16 cellular contexts compared by ENCODE assay signal in genomic region chr22:49775191-49776052, GRCh38. TPM values are rescaled to one million over a fixed set of nuclear protein-coding genes. Genes with fewer than 3 reads are reported as not detected.
DNase-seq lines count a peak whose midpoint lies in the region; ATAC-seq, FAIRE-seq and TF ChIP-seq lines count a peak whose summit lies in the region.
"Had no signal": no experiment of that assay in that cellular context is flagged by ENCODE, and none has a peak within 500 bp of the region (broad histone marks: within the 10 kb centered on the region; RNA-seq: fewer than 3 reads in every experiment).

No MANE protein-coding gene starts in this region.

- no peak for FAIRE-seq in kidney (lab: Jason Lieb, UNC)
- FAIRE-seq: GM18507, HTR-8/SVneo, K562 had no signal

- no peak overlapping the region for H3K4me3 ChIP-seq in kidney (ENCODE audit: low read length in 2 of 2)
- H3K4me3 ChIP-seq: HAP-1, K562 had no signal

- H3K9ac ChIP-seq in kidney (ENCODE audit: low read length in 2 of 2): no peak overlapping the region

- DNase-seq in activated T-cell treated with anti-CD3 and anti-CD28 coated beads, Interleukin-2, amount 50 U/mL, for 24 hours: no peak
- DNase-seq in activated T-cell treated with anti-CD3 and anti-CD28 coated beads, Interleukin-2, amount 50 U/mL, for 1 hour: no peak
- DNase-seq in GM13977 (ENCODE audit: low spot score) (peak; percentile 29), kidney (peak; percentile 53), HuH-7 (ENCODE audit: low spot score) (no peak)
- no peak for DNase-seq in stimulated activated naive B cell treated with anti-CD40 and anti-IgM and Interleukin-4, amounts not matched to agents 10 μg/mL and 1 μg/mL and 100 μg/mL, for 72 hours
- DNase-seq in stimulated activated naive CD8-positive, alpha-beta T cell treated with anti-CD3 and anti-CD28 coated beads, Interleukin-15, amount 100 ng/mL, for 72 hours: no peak
- DNase-seq: CD4-positive, CD25-positive, alpha-beta regulatory T cell; DMS53; GF-D8; GOT3 had no signal

- H3K36me3 ChIP-seq in kidney (ENCODE audit: control insufficient read depth in 1 of 2, insufficient read depth in 2 of 2, low read length in 2 of 2): peaks cover 16 to 38% of the 10 kb centered on the region in 2 donors

- H3K36me3 Mint-ChIP-seq in activated T-cell treated with anti-CD3 and anti-CD28 coated beads, Interleukin-2, amount 50 U/mL, for 24 hours (ENCODE audit: low read depth): peaks cover 65% of the 10 kb centered on the region
- peaks cover 42 to 45% of the 10 kb centered on the region in 2 donors for H3K36me3 Mint-ChIP-seq in stimulated activated naive B cell treated with anti-CD40 and anti-IgM and Interleukin-4, amounts not matched to agents 10 μg/mL and 1 μg/mL and 100 μg/mL, for 72 hours

- intact Hi-C loops in kidney (cut with DNase I): no loop called here

- peak overlapping the region; percentile 52 for H3K27ac Mint-ChIP-seq in activated T-cell treated with anti-CD3 and anti-CD28 coated beads, Interleukin-2, amount 50 U/mL, for 24 hours
- peak overlapping the region; percentile 51 for H3K27ac Mint-ChIP-seq in stimulated activated naive B cell treated with anti-CD40 and anti-IgM and Interleukin-4, amounts not matched to agents 10 μg/mL and 1 μg/mL and 100 μg/mL, for 72 hours
- H3K27ac Mint-ChIP-seq in stimulated activated naive CD8-positive, alpha-beta T cell treated with anti-CD3 and anti-CD28 coated beads, Interleukin-15, amount 100 ng/mL, for 72 hours: peak overlapping the region in 1 of 2 donors; percentile 68
- H3K27ac Mint-ChIP-seq: CD4-positive, CD25-positive, alpha-beta regulatory T cell had no signal

- TF ChIP-seq CTCF in GM13977 (IDR thresholded peaks at IDR 0.05; ENCODE audit: extremely low read depth, insufficient read depth, missing control alignments) (no peak), kidney (IDR thresholded peaks at IDR 0.05; ENCODE audit: borderline replicate concordance, extremely low read depth, insufficient read depth) (no peak)

- H3K27ac ChIP-seq in kidney (ENCODE audit: low read depth in 2 of 2, low read length in 2 of 2): no peak overlapping the region
- H3K27ac ChIP-seq: 22Rv1 had no signal

- no peaks in the 10 kb centered on the region for H3K27me3 Mint-ChIP-seq in activated T-cell treated with anti-CD3 and anti-CD28 coated beads, Interleukin-2, amount 50 U/mL, for 24 hours
- no peaks in the 10 kb centered on the region for H3K27me3 Mint-ChIP-seq in stimulated activated naive B cell treated with anti-CD40 and anti-IgM and Interleukin-4, amounts not matched to agents 10 μg/mL and 1 μg/mL and 100 μg/mL, for 72 hours
- H3K27me3 Mint-ChIP-seq in stimulated activated naive CD8-positive, alpha-beta T cell treated with anti-CD3 and anti-CD28 coated beads, Interleukin-15, amount 100 ng/mL, for 72 hours: no peaks in the 10 kb centered on the region
- H3K27me3 Mint-ChIP-seq: CD4-positive, CD25-positive, alpha-beta regulatory T cell had no signal

- no peak for ATAC-seq in stimulated activated naive B cell treated with anti-CD40 and anti-IgM and Interleukin-4, amounts not matched to agents 10 μg/mL and 1 μg/mL and 100 μg/mL, for 72 hours (replicated peaks)
- no peak for ATAC-seq in stimulated activated naive CD8-positive, alpha-beta T cell treated with anti-CD3 and anti-CD28 coated beads, Interleukin-15, amount 100 ng/mL, for 72 hours
- ATAC-seq: K562 had no signal

- H3K9me3 ChIP-seq in kidney (ENCODE audit: control insufficient read depth in 1 of 2, low read length in 2 of 2): no peaks in the 10 kb centered on the region
- H3K9me3 ChIP-seq: HAP-1 had no signal

- no peaks in the 10 kb centered on the region for H3K9me3 Mint-ChIP-seq in activated T-cell treated with anti-CD3 and anti-CD28 coated beads, Interleukin-2, amount 50 U/mL, for 24 hours
- H3K9me3 Mint-ChIP-seq in stimulated activated naive B cell treated with anti-CD40 and anti-IgM and Interleukin-4, amounts not matched to agents 10 μg/mL and 1 μg/mL and 100 μg/mL, for 72 hours: no peaks in the 10 kb centered on the region
- no peaks in the 10 kb centered on the region for H3K9me3 Mint-ChIP-seq in stimulated activated naive CD8-positive, alpha-beta T cell treated with anti-CD3 and anti-CD28 coated beads, Interleukin-15, amount 100 ng/mL, for 72 hours

- H3K4me1 ChIP-seq in kidney (ENCODE audit: control insufficient read depth in 1 of 2, insufficient read depth in 1 of 2, low read depth in 1 of 2, low read length in 2 of 2): no peaks in the 10 kb centered on the region

- H3K4me1 Mint-ChIP-seq in activated T-cell treated with anti-CD3 and anti-CD28 coated beads, Interleukin-2, amount 50 U/mL, for 24 hours (ENCODE audit: low read depth): peaks cover 18% of the 10 kb centered on the region
- peaks cover 0 to 6% of the 10 kb centered on the region in 2 donors for H3K4me1 Mint-ChIP-seq in stimulated activated naive B cell treated with anti-CD40 and anti-IgM and Interleukin-4, amounts not matched to agents 10 μg/mL and 1 μg/mL and 100 μg/mL, for 72 hours
- peaks cover 33% of the 10 kb centered on the region for H3K4me1 Mint-ChIP-seq in stimulated activated naive CD8-positive, alpha-beta T cell treated with anti-CD3 and anti-CD28 coated beads, Interleukin-15, amount 100 ng/mL, for 72 hours

- in situ Hi-C loops in GM13977 (cut with MboI; ENCODE audit: low pct_unique_long_range_greater_than_20kb, low sequenced_read_pairs, unreplicated experiment): no loop called here

- no peak overlapping the region for H3K4me3 Mint-ChIP-seq in activated T-cell treated with anti-CD3 and anti-CD28 coated beads, Interleukin-2, amount 50 U/mL, for 24 hours
- H3K4me3 Mint-ChIP-seq in stimulated activated naive B cell treated with anti-CD40 and anti-IgM and Interleukin-4, amounts not matched to agents 10 μg/mL and 1 μg/mL and 100 μg/mL, for 72 hours: no peak overlapping the region
- peak overlapping the region in 1 of 2 donors; percentile 44 for H3K4me3 Mint-ChIP-seq in stimulated activated naive CD8-positive, alpha-beta T cell treated with anti-CD3 and anti-CD28 coated beads, Interleukin-15, amount 100 ng/mL, for 72 hours
- H3K4me3 Mint-ChIP-seq: CD4-positive, CD25-positive, alpha-beta regulatory T cell had no signal

RNA-seq across cellular contexts. Expression of gene BRD1, which starts 52.3 kb away (rescaled TPM):
- total RNA-seq in kidney: 40.5 TPM
- 8.1 TPM for polyA plus RNA-seq in kidney (ENCODE audit: insufficient read depth, low read depth, low replicate concordance)

Comparison
In these comparisons a context has a peak if more than half of its experiments do, and no peak if none do; other contexts are left out.
1. DNase-seq: peak in GM13977 (single experiment) and kidney (single experiment); none in activated T-cell treated with anti-CD3 and anti-CD28 coated beads, Interleukin-2, amount 50 U/mL, for 24 hours (single experiment), activated T-cell treated with anti-CD3 and anti-CD28 coated beads, Interleukin-2, amount 50 U/mL, for 1 hour (single experiment), stimulated activated naive B cell treated with anti-CD40 and anti-IgM and Interleukin-4, amounts not matched to agents 10 μg/mL and 1 μg/mL and 100 μg/mL, for 72 hours (single experiment), HuH-7 (single experiment) and stimulated activated naive CD8-positive, alpha-beta T cell treated with anti-CD3 and anti-CD28 coated beads, Interleukin-15, amount 100 ng/mL, for 72 hours (0 of 2).